Comparison of ENCODE assay signal across 1 cellular context in the genomic region with DNA sequence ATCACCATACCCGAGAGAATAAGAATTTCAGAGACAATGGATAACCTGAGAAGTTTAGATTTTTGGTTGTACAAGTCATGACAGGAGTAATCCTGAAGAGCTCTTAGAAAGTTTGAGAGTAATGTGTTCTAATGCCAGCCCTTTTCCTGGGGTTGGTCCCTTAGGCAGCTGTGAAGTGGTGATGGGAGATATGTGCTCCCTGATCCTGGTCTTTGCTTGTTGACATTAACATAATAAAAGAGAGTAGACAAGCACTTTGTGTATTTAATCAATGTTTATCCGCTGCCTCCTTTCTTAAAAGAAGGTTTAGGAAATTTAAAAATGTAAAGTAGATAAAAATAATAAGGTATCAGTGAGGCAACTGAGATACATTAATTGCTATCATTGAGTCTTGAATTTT.
TF ChIP-seq lines count a peak whose summit lies in the region.

No MANE protein-coding gene starts in this region.

TF ChIP-seq in GM23338, 12 proteins besides CTCF, POLR2A, EP300 and RAD21 (continued from another document):
- TF ChIP-seq, protein P1, sequence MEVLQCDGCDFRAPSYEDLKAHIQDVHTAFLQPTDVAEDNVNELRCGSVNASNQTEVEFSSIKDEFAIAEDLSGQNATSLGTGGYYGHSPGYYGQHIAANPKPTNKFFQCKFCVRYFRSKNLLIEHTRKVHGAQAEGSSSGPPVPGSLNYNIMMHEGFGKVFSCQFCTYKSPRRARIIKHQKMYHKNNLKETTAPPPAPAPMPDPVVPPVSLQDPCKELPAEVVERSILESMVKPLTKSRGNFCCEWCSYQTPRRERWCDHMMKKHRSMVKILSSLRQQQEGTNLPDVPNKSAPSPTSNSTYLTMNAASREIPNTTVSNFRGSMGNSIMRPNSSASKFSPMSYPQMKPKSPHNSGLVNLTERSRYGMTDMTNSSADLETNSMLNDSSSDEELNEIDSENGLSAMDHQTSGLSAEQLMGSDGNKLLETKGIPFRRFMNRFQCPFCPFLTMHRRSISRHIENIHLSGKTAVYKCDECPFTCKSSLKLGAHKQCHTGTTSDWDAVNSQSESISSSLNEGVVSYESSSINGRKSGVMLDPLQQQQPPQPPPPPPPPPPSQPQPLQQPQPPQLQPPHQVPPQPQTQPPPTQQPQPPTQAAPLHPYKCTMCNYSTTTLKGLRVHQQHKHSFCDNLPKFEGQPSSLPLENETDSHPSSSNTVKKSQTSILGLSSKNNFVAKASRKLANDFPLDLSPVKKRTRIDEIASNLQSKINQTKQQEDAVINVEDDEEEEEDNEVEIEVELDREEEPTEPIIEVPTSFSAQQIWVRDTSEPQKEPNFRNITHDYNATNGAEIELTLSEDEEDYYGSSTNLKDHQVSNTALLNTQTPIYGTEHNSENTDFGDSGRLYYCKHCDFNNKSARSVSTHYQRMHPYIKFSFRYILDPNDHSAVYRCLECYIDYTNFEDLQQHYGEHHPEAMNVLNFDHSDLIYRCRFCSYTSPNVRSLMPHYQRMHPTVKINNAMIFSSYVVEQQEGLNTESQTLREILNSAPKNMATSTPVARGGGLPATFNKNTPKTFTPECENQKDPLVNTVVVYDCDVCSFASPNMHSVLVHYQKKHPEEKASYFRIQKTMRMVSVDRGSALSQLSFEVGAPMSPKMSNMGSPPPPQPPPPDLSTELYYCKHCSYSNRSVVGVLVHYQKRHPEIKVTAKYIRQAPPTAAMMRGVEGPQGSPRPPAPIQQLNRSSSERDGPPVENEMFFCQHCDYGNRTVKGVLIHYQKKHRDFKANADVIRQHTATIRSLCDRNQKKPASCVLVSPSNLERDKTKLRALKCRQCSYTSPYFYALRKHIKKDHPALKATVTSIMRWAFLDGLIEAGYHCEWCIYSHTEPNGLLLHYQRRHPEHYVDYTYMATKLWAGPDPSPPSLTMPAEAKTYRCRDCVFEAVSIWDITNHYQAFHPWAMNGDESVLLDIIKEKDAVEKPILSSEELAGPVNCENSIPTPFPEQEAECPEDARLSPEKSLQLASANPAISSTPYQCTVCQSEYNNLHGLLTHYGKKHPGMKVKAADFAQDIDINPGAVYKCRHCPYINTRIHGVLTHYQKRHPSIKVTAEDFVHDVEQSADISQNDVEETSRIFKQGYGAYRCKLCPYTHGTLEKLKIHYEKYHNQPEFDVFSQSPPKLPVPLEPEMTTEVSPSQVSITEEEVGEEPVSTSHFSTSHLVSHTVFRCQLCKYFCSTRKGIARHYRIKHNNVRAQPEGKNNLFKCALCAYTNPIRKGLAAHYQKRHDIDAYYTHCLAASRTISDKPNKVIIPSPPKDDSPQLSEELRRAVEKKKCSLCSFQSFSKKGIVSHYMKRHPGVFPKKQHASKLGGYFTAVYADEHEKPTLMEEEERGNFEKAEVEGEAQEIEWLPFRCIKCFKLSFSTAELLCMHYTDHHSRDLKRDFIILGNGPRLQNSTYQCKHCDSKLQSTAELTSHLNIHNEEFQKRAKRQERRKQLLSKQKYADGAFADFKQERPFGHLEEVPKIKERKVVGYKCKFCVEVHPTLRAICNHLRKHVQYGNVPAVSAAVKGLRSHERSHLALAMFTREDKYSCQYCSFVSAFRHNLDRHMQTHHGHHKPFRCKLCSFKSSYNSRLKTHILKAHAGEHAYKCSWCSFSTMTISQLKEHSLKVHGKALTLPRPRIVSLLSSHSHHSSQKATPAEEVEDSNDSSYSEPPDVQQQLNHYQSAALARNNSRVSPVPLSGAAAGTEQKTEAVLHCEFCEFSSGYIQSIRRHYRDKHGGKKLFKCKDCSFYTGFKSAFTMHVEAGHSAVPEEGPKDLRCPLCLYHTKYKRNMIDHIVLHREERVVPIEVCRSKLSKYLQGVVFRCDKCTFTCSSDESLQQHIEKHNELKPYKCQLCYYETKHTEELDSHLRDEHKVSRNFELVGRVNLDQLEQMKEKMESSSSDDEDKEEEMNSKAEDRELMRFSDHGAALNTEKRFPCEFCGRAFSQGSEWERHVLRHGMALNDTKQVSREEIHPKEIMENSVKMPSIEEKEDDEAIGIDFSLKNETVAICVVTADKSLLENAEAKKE (CRISPR knock-in tag; IDR thresholded peaks at IDR 0.05) = no peak
- TF ChIP-seq CREB1 (CRISPR knock-in tag; IDR thresholded peaks at IDR 0.05; ENCODE audit: low read depth) (no peak), ZNF331 (CRISPR knock-in tag; IDR thresholded peaks at IDR 0.05; ENCODE audit: low read depth) (no peak), NANOG (IDR thresholded peaks at IDR 0.05; ENCODE audit: borderline replicate concordance) (no peak), STAT1 (IDR thresholded peaks at IDR 0.05; ENCODE audit: unreplicated experiment) (no peak), EZH2 (IDR thresholded peaks at IDR 0.05; ENCODE audit: low read depth, unreplicated experiment) (no peak), POLR2AphosphoS5 (IDR thresholded peaks at IDR 0.05; ENCODE audit: low read depth) (no peak), ZNF114 (CRISPR knock-in tag; IDR thresholded peaks at IDR 0.05) (no peak), EZH2phosphoT487 (IDR thresholded peaks at IDR 0.05; ENCODE audit: unreplicated experiment) (no peak)
- TF ChIP-seq, protein P2, sequence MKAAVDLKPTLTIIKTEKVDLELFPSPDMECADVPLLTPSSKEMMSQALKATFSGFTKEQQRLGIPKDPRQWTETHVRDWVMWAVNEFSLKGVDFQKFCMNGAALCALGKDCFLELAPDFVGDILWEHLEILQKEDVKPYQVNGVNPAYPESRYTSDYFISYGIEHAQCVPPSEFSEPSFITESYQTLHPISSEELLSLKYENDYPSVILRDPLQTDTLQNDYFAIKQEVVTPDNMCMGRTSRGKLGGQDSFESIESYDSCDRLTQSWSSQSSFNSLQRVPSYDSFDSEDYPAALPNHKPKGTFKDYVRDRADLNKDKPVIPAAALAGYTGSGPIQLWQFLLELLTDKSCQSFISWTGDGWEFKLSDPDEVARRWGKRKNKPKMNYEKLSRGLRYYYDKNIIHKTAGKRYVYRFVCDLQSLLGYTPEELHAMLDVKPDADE (IDR thresholded peaks at IDR 0.05) = no peak
- TF ChIP-seq, protein P3, sequence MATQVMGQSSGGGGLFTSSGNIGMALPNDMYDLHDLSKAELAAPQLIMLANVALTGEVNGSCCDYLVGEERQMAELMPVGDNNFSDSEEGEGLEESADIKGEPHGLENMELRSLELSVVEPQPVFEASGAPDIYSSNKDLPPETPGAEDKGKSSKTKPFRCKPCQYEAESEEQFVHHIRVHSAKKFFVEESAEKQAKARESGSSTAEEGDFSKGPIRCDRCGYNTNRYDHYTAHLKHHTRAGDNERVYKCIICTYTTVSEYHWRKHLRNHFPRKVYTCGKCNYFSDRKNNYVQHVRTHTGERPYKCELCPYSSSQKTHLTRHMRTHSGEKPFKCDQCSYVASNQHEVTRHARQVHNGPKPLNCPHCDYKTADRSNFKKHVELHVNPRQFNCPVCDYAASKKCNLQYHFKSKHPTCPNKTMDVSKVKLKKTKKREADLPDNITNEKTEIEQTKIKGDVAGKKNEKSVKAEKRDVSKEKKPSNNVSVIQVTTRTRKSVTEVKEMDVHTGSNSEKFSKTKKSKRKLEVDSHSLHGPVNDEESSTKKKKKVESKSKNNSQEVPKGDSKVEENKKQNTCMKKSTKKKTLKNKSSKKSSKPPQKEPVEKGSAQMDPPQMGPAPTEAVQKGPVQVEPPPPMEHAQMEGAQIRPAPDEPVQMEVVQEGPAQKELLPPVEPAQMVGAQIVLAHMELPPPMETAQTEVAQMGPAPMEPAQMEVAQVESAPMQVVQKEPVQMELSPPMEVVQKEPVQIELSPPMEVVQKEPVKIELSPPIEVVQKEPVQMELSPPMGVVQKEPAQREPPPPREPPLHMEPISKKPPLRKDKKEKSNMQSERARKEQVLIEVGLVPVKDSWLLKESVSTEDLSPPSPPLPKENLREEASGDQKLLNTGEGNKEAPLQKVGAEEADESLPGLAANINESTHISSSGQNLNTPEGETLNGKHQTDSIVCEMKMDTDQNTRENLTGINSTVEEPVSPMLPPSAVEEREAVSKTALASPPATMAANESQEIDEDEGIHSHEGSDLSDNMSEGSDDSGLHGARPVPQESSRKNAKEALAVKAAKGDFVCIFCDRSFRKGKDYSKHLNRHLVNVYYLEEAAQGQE (IDR thresholded peaks at IDR 0.05; ENCODE audit: unreplicated experiment) = no peak
TF ChIP-seq in GM23338: peak in this region for 0.
